Comparison of ENCODE assay signal across 11 cellular contexts in genomic region chr14:21096438-21096837, GRCh38. TPM values are rescaled to one million over a fixed set of nuclear protein-coding genes. Genes with fewer than 3 reads are reported as not detected.
DNase-seq lines count a peak whose midpoint lies in the region; ATAC-seq and TF ChIP-seq lines count a peak whose summit lies in the region.
"Had no signal": no experiment of that assay in that cellular context is flagged by ENCODE, and none has a peak within 500 bp of the region (broad histone marks: within the 10 kb centered on the region; RNA-seq: fewer than 3 reads in every experiment).

No MANE protein-coding gene starts in this region.

- peaks cover 22% of the 10 kb centered on the region for H3K4me1 ChIP-seq in CD8-positive, alpha-beta T cell (ENCODE audit: insufficient read depth, low read length)
- peaks cover 27 to 79% (median 68%) of the 10 kb centered on the region in 4 donors for H3K4me1 ChIP-seq in esophagus muscularis mucosa
- H3K4me1 ChIP-seq in rectal smooth muscle tissue (ENCODE audit: control insufficient read depth, insufficient read depth, low read length) = peaks cover 14% of the 10 kb centered on the region

- POLR2A ChIA-PET in CD8-positive, alpha-beta T cell (lab: Charles Lee) = no interaction called here

- DNase-seq in CD8-positive, alpha-beta T cell = no peak
- DNase-seq in NCI-H146 treated with DMSO at 0.1 percent for 48 hours (lab: John Stamatoyannopoulos, UW; ENCODE audit: unreplicated experiment) = peak; percentile 37
- DNase-seq in esophagus muscularis mucosa (ENCODE audit: extremely low spot score) = no peak
- DNase-seq in dermis blood vessel endothelial cell = no peak
- DNase-seq in amniotic stem cell (lab: John Stamatoyannopoulos, UW) = no peak
- DNase-seq in 8988T = no peak
- no peak for DNase-seq in brain microvascular endothelial cell
- DNase-seq: effector memory CD4-positive, alpha-beta T cell; stimulated activated CD8-positive, alpha-beta memory T cell treated with anti-CD3 and anti-CD28 coated beads, Interleukin-4, amount 100 ng/mL, for 48 hours had no signal

- peaks cover 24% of the 10 kb centered on the region for H3K4me1 Mint-ChIP-seq in CD8-positive, alpha-beta T cell (ENCODE audit: low read depth)

- no peak overlapping the region for H3K9ac ChIP-seq in rectal smooth muscle tissue (ENCODE audit: low read length)

- TF ChIP-seq EP300 in esophagus muscularis mucosa (IDR thresholded peaks at IDR 0.05) = no peak

- H3K27ac Mint-ChIP-seq in CD8-positive, alpha-beta T cell = no peak overlapping the region

- WGBS in esophagus muscularis mucosa = 60% methylated on average over 3 of the region's 3 CpGs

- intact Hi-C loops in CD8-positive, alpha-beta T cell (cut with DNase I, micrococcal nuclease) = no loop called here
- intact Hi-C loops in esophagus muscularis mucosa (cut with DNase I) = loop anchor here (10.0 kb wide), 1 partner anchor 168 kb away; the partner anchor contains the start of gene HNRNPC

- H3K9me3 Mint-ChIP-seq in CD8-positive, alpha-beta T cell = no peaks in the 10 kb centered on the region

- no peaks in the 10 kb centered on the region for H3K9me3 ChIP-seq in CD8-positive, alpha-beta T cell (ENCODE audit: low read length)
- no peaks in the 10 kb centered on the region for H3K9me3 ChIP-seq in esophagus muscularis mucosa

- no peaks in the 10 kb centered on the region for H3K27me3 ChIP-seq in CD8-positive, alpha-beta T cell (ENCODE audit: insufficient read depth, low read length)
- H3K27me3 ChIP-seq in esophagus muscularis mucosa = no peaks in the 10 kb centered on the region
- H3K27me3 ChIP-seq in rectal smooth muscle tissue (ENCODE audit: control insufficient read depth, insufficient read depth, low read length) = no peaks in the 10 kb centered on the region
- H3K27me3 ChIP-seq in brain microvascular endothelial cell (replicated peaks) = no peaks in the 10 kb centered on the region

- ATAC-seq in CD8-positive, alpha-beta T cell = no peak

- no peaks in the 10 kb centered on the region for H3K27me3 Mint-ChIP-seq in CD8-positive, alpha-beta T cell (ENCODE audit: low read depth)

- CTCF ChIA-PET in CD8-positive, alpha-beta T cell (lab: Charles Lee) = interaction anchor here (0.9 to 7.3 kb wide), 7 partner anchors 9 to 125 kb away, joined by 3 to 252 read pairs (median 4); partner anchors contain the start of genes ARHGEF40 and TMEM253

- no peak for TF ChIP-seq CTCF in CD8-positive, alpha-beta T cell (IDR thresholded peaks at IDR 0.05)
- TF ChIP-seq CTCF in esophagus muscularis mucosa (IDR thresholded peaks at IDR 0.05) (no peak), brain microvascular endothelial cell (IDR thresholded peaks at IDR 0.05; ENCODE audit: low read depth, low read length, missing control alignments) (no peak)

- no peak for TF ChIP-seq POLR2A in esophagus muscularis mucosa (IDR thresholded peaks at IDR 0.05; ENCODE audit: low read depth)

- in situ Hi-C loops in brain microvascular endothelial cell (cut with HindIII; ENCODE audit: low pct_ligation_motif_present, low sequenced_read_pairs) = no loop called here

- no peaks in the 10 kb centered on the region for H3K36me3 ChIP-seq in CD8-positive, alpha-beta T cell (ENCODE audit: insufficient read depth, low read length)
- peaks cover 12 to 20% (median 19%) of the 10 kb centered on the region in 4 donors for H3K36me3 ChIP-seq in esophagus muscularis mucosa
- H3K36me3 ChIP-seq in rectal smooth muscle tissue (ENCODE audit: control insufficient read depth, insufficient read depth, low read length) = no peaks in the 10 kb centered on the region
- no peaks in the 10 kb centered on the region for H3K36me3 ChIP-seq in brain microvascular endothelial cell (replicated peaks)

- no peak overlapping the region for H3K4me3 ChIP-seq in CD8-positive, alpha-beta T cell (ENCODE audit: low read depth, low read length)
- H3K4me3 ChIP-seq in esophagus muscularis mucosa (no peak overlapping the region), rectal smooth muscle tissue (ENCODE audit: low read length) (no peak overlapping the region), brain microvascular endothelial cell (ENCODE audit: low read depth, low read length) (no peak overlapping the region)

- no peak overlapping the region for H3K27ac ChIP-seq in CD8-positive, alpha-beta T cell (ENCODE audit: low read depth, low read length)
- H3K27ac ChIP-seq in esophagus muscularis mucosa (replicated peaks in 1 of 4) (peak overlapping the region; percentile 97 to 98 (median 97)), rectal smooth muscle tissue (ENCODE audit: low read depth, low read length) (peak overlapping the region; percentile 81), brain microvascular endothelial cell (no peak overlapping the region)

- H3K4me3 Mint-ChIP-seq in CD8-positive, alpha-beta T cell = peak overlapping the region; percentile 79

- H3K36me3 Mint-ChIP-seq in CD8-positive, alpha-beta T cell = peaks cover 5% of the 10 kb centered on the region

RNA-seq across cellular contexts. Expression of gene ZNF219, which starts 2.0 kb away (rescaled TPM):
- total RNA-seq in CD8-positive, alpha-beta T cell = 1 to 10 TPM; 6.8 to 7.4 TPM
- total RNA-seq in esophagus muscularis mucosa (100 to 1,000 TPM in 2 of 4 donors, 10 to 100 TPM in 2; 64.4 to 116 (median 94.3) TPM), dermis blood vessel endothelial cell (5.1 and 7.0 TPM in 2 replicates)

RNA-seq across cellular contexts. Expression of gene TMEM253, which starts 4.4 kb away (rescaled TPM):
- total RNA-seq in CD8-positive, alpha-beta T cell = not detected
- total RNA-seq in esophagus muscularis mucosa (under 1 TPM in 1 of 4 donors, not detected in 3; 0.23 TPM), dermis blood vessel endothelial cell (0.19 TPM in 1 of 2 replicates, not detected in the other)

RNA-seq across cellular contexts. Expression of gene ARHGEF40, which starts 26.3 kb away (rescaled TPM):
- total RNA-seq in CD8-positive, alpha-beta T cell = under 1 TPM; 0.76 to 0.92 TPM
- 10 to 100 TPM; 19.4 to 47.3 (median 27.0) TPM for total RNA-seq in esophagus muscularis mucosa
- total RNA-seq in dermis blood vessel endothelial cell = 6.2 and 7.3 TPM in 2 replicates

RNA-seq across cellular contexts. Expression of gene RNASE8, which starts 38.8 kb away (rescaled TPM):
- not detected for total RNA-seq in CD8-positive, alpha-beta T cell
- total RNA-seq in esophagus muscularis mucosa (not detected), dermis blood vessel endothelial cell (not detected in 2 replicates)
- total RNA-seq: HT1080 had no signal

RNA-seq across cellular contexts. Expression of gene RNASE7, which starts 54.3 kb away (rescaled TPM):
- total RNA-seq in CD8-positive, alpha-beta T cell = not detected
- not detected for total RNA-seq in esophagus muscularis mucosa
- total RNA-seq in dermis blood vessel endothelial cell = not detected in 2 replicates
- total RNA-seq: HT1080 had no signal

Comparison
In these comparisons a context has a peak if more than half of its experiments do, and no peak if none do; other contexts are left out.
1. H3K27ac ChIP-seq: peak in esophagus muscularis mucosa (4 of 4) and rectal smooth muscle tissue (single experiment); none in CD8-positive, alpha-beta T cell (single experiment) and brain microvascular endothelial cell (single experiment).